Comparison of ENCODE assay signal across 17 cellular contexts in the genomic region with DNA sequence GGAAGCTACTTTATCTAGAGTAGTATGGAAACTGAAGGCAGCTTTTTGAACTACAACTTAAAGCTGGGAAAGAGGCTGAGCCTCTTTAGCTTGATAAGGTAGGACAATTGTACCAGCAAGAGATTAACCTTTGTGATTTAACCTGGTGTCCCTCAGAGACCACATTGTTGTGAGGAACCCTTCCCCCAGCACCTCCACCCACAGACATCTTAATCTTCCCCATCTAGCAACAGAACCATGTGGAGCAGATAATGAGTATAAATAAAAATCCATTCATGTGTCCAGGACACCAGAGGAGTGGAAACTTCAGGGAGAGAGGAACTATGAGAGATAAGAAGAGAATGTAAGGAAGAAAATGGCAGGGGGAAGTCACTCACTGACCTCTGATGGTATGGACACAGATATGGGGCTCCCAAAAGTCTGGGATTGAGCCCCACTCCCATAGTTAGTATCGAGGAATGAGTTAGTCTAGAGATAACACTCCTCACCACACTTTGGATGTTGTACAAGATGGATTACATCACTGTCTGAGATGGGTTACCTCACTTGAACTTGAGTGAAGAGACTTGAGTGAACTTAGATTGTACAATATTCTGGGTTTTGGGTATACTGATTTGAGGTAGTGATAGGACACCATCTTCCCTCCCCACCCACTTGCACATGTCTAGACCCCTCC.
"Had no signal": no experiment of that assay in that cellular context is flagged by ENCODE, and none has a peak within 500 bp of the region (broad histone marks: within the 10 kb centered on the region; RNA-seq: fewer than 3 reads in every experiment).

No MANE protein-coding gene starts in this region.

- ATAC-seq: activated CD8-positive, alpha-beta memory T cell treated with anti-CD3 and anti-CD28 coated beads, Interleukin-2, amount 10 ng/mL, durations not matched to agents 7 days and 5 days; activated T-cell treated with anti-CD3 and anti-CD28 coated beads, Interleukin-2, amount 50 U/mL, for 4 hours; lower lobe of right lung had no signal

- H3K4me3 ChIP-seq: lower lobe of right lung, right atrium auricular region, tibial nerve had no signal

- H3K27me3 Mint-ChIP-seq: activated CD8-positive, alpha-beta memory T cell treated with anti-CD3 and anti-CD28 coated beads, Interleukin-2, amount 10 ng/mL, durations not matched to agents 7 days and 5 days; dendritic cell treated with granulocyte-macrophage colony-stimulating factor and Interleukin-4, amounts not matched to agents 40 ng/mL and 50 ng/mL, for 4 days; naive B cell had no signal

- H3K27ac Mint-ChIP-seq: activated CD4-positive, alpha-beta T cell treated with anti-CD3 and anti-CD28 coated beads, Interleukin-2, amount 10 ng/mL, durations not matched to agents 7 days and 5 days; activated CD8-positive, alpha-beta memory T cell treated with anti-CD3 and anti-CD28 coated beads, Interleukin-2, amount 10 ng/mL, durations not matched to agents 7 days and 5 days; dendritic cell treated with granulocyte-macrophage colony-stimulating factor and Interleukin-4, amounts not matched to agents 40 ng/mL and 50 ng/mL, for 4 days; effector memory CD8-positive, alpha-beta T cell had no signal

- H3K9me3 ChIP-seq: lower lobe of right lung, neutrophil, right atrium auricular region, tibial nerve had no signal

- H3K9me3 Mint-ChIP-seq: dendritic cell treated with granulocyte-macrophage colony-stimulating factor and Interleukin-4, amounts not matched to agents 40 ng/mL and 50 ng/mL, for 4 days; effector memory CD8-positive, alpha-beta T cell had no signal

- DNase-seq: activated CD4-positive, alpha-beta T cell treated with anti-CD3 and anti-CD28 coated beads, Interleukin-2, amount 10 ng/mL, durations not matched to agents 7 days and 5 days; activated CD8-positive, alpha-beta memory T cell treated with anti-CD3 and anti-CD28 coated beads, Interleukin-2, amount 10 ng/mL, durations not matched to agents 7 days and 5 days; activated gamma-delta T cell treated with Interleukin-2 at 50 U/mL for 16 hours; activated T-cell treated with anti-CD3 and anti-CD28 coated beads, Interleukin-2, amount 50 U/mL, for 4 hours; central memory CD4-positive, alpha-beta T cell; effector memory CD8-positive, alpha-beta T cell; left cardiac atrium; lower lobe of right lung; midbrain; naive B cell; posterior cingulate gyrus; small intestine had no signal

- FAIRE-seq: small intestine had no signal

- H3K4me3 Mint-ChIP-seq: activated CD4-positive, alpha-beta T cell treated with anti-CD3 and anti-CD28 coated beads, Interleukin-2, amount 10 ng/mL, durations not matched to agents 7 days and 5 days; activated CD8-positive, alpha-beta memory T cell treated with anti-CD3 and anti-CD28 coated beads, Interleukin-2, amount 10 ng/mL, durations not matched to agents 7 days and 5 days; activated T-cell treated with anti-CD3 and anti-CD28 coated beads, Interleukin-2, amount 50 U/mL, for 4 hours; dendritic cell treated with granulocyte-macrophage colony-stimulating factor and Interleukin-4, amounts not matched to agents 40 ng/mL and 50 ng/mL, for 4 days; effector memory CD8-positive, alpha-beta T cell; naive B cell had no signal

- H3K36me3 ChIP-seq: lower lobe of right lung, neutrophil, right atrium auricular region, tibial nerve had no signal

- H3K27me3 ChIP-seq: neutrophil, right atrium auricular region, tibial nerve had no signal

- H3K27ac ChIP-seq: lower lobe of right lung, neutrophil, right atrium auricular region, tibial nerve, VCaP had no signal
